ENCODE assay signal across 23 cellular contexts in the genomic region with DNA sequence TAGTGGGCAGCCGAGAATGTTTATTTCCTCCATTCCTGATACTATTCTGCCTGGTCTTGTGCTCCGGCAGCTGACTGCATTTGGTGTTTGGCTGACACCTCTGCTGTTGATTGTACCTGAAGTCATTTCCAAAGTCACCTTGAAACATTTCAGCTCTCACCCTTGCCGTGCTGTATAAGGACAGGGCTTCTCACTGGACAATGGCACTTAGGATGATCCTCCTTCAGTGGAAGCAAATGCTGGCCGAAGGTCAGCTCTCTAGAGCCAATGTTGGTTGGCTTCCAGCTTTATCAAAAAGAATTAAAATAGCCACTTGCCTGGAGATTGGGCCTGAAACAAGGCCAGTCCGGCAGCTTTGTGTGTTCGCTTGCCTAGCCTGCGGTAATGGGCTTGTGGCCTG. TPM values are rescaled to one million over a fixed set of nuclear protein-coding genes. Genes with fewer than 3 reads are reported as not detected.
DNase-seq lines count a peak whose midpoint lies in the region; ATAC-seq, FAIRE-seq and TF ChIP-seq lines count a peak whose summit lies in the region.
"Had no signal": no experiment of that assay in that cellular context is flagged by ENCODE, and none has a peak within 500 bp of the region (broad histone marks: within the 10 kb centered on the region; RNA-seq: fewer than 3 reads in every experiment).

No MANE protein-coding gene starts in this region.

- no peak overlapping the region for H3K4me3 ChIP-seq in esophagus (ENCODE audit: low read depth in 1 of 2, low read length in 2 of 2)
- H3K4me3 ChIP-seq in right cardiac atrium (ENCODE audit: low read length): no peak overlapping the region
- no peak overlapping the region for H3K4me3 ChIP-seq in uterus
- H3K4me3 ChIP-seq: colonic mucosa, lower lobe of right lung, MG63, PC-9, SJSA1 had no signal

- 60 to 74% methylated on average over 7 of the region's 7 CpGs for WGBS in esophagus, 2 donors
- WGBS in right cardiac atrium: 23% methylated on average over 7 of the region's 7 CpGs

- H3K36me3 ChIP-seq in esophagus (ENCODE audit: control insufficient read depth in 2 of 2, insufficient read depth in 2 of 2, low read length in 1 of 2): no peaks in the 10 kb centered on the region
- H3K36me3 ChIP-seq in uterus: no peaks in the 10 kb centered on the region
- H3K36me3 ChIP-seq: colonic mucosa, lower lobe of right lung, MG63, SJSA1 had no signal

- TF ChIP-seq CTCF in uterus (IDR thresholded peaks at IDR 0.05): no peak

- no peak for TF ChIP-seq POLR2A in uterus (IDR thresholded peaks at IDR 0.05)

- no peak for FAIRE-seq in frontal cortex (lab: Jason Lieb, UNC)
- FAIRE-seq: endothelial cell of umbilical vein had no signal

- peak; percentile 70 to 73 for ATAC-seq in right cardiac atrium
- ATAC-seq: lower lobe of right lung; naive thymus-derived CD8-positive, alpha-beta T cell had no signal

- H3K27ac ChIP-seq in esophagus (ENCODE audit: low read depth in 2 of 2, low read length in 1 of 2) (peak overlapping the region; percentile 29 to 38), right cardiac atrium (ENCODE audit: low read length) (peak overlapping the region; percentile 98), uterus (peak overlapping the region; percentile 22 to 86)
- H3K27ac ChIP-seq: colonic mucosa, lower lobe of right lung, PC-9, SJSA1, VCaP had no signal

- H3K27me3 ChIP-seq in esophagus (ENCODE audit: control insufficient read depth in 1 of 2, insufficient read depth in 2 of 2, low read length in 2 of 2) (no peaks in the 10 kb centered on the region), right cardiac atrium (ENCODE audit: control insufficient read depth, insufficient read depth) (no peaks in the 10 kb centered on the region), uterus (no peaks in the 10 kb centered on the region)
- H3K27me3 ChIP-seq: colonic mucosa, MG63, SJSA1 had no signal

- DNase-seq in right cardiac atrium: peak in 2 of 3 donors; percentile 45 to 63
- peak; percentile 22 for DNase-seq in putamen (ENCODE audit: low spot score)
- no peak for DNase-seq in uterus
- no peak for DNase-seq in frontal cortex (ENCODE audit: low spot score in 2 of 2)
- no peak for DNase-seq in NK-92 treated with Interleukin-12 subunit alpha and Interleukin-12 subunit beta, amount 100 ng/mL, for 24 hours (lab: John Stamatoyannopoulos, UW)
- DNase-seq in mucosa of gallbladder (ENCODE audit: low spot score): no peak
- DNase-seq: activated CD4-positive, alpha-beta T cell treated with anti-CD3 and anti-CD28 coated beads, Interleukin-2, amount 50 U/mL, for 4 hours; activated naive CD4-positive, alpha-beta T cell treated with anti-CD3 and anti-CD28 coated beads for 36 hours; aorta; colonic mucosa; COR-L47; foreskin melanocyte; lower lobe of right lung; MG63; naive thymus-derived CD8-positive, alpha-beta T cell; NCI-H1436 treated with DMSO at 0.1 percent for 48 hours; PC-9; posterior cingulate gyrus; stimulated activated CD4-positive, alpha-beta T cell treated with anti-CD3 and anti-CD28 coated beads, Interleukin-12 subunit alpha, Interleukin-12 subunit beta, amount 100 ng/mL, for 4 hours had no signal

- no peaks in the 10 kb centered on the region for H3K9me3 ChIP-seq in esophagus (ENCODE audit: control insufficient read depth in 2 of 2, insufficient read depth in 1 of 2, low read depth in 1 of 2, low read length in 1 of 2)
- H3K9me3 ChIP-seq in right cardiac atrium (ENCODE audit: control insufficient read depth, low read length): no peaks in the 10 kb centered on the region
- H3K9me3 ChIP-seq in uterus: no peaks in the 10 kb centered on the region
- H3K9me3 ChIP-seq: colonic mucosa, lower lobe of right lung, MG63, SJSA1 had no signal

- intact Hi-C loops in right cardiac atrium (cut with DNase I) (no loop called here), uterus (cut with DNase I; ENCODE audit: low total_unique reads) (no loop called here)

- H3K4me1 ChIP-seq in esophagus (ENCODE audit: control insufficient read depth in 2 of 2, insufficient read depth in 2 of 2, low read length in 1 of 2) (peaks cover 2 to 3% of the 10 kb centered on the region in 2 donors), right cardiac atrium (ENCODE audit: control insufficient read depth, insufficient read depth, low read length) (peaks cover 34% of the 10 kb centered on the region), uterus (peaks cover 0 to 7% of the 10 kb centered on the region in 2 donors)
- H3K4me1 ChIP-seq: SJSA1 had no signal

RNA-seq across cellular contexts. Expression of a gene that starts 44.0 kb away (rescaled TPM):
- 10 to 100 TPM in 1 of 2 donors, 1 to 10 TPM in 1; 8.6 to 18.2 TPM for polyA plus RNA-seq in esophagus
- total RNA-seq in right cardiac atrium: 100 to 1,000 TPM in 3 of 4 donors, 10 to 100 TPM in 1; 94.9 to 128 (median 116) TPM
- polyA plus RNA-seq in right cardiac atrium: 87.1 TPM
- total RNA-seq in uterus: 100 to 1,000 TPM in 2 of 4 donors, 10 to 100 TPM in 2; 22.0 to 137 (median 97.2) TPM
- total RNA-seq in frontal cortex: 4.9 TPM
- total RNA-seq in mucosa of gallbladder: 56.9 TPM

Comparison
In these comparisons a context has a peak if more than half of its experiments do, and no peak if none do; other contexts are left out.
1. H3K27ac ChIP-seq: peak in every context shown above with its lines; median percentile 98 in right cardiac atrium; 54 in uterus; 34 in esophagus.
2. DNase-seq: peak in right cardiac atrium (2 of 3) and putamen (single experiment); none in uterus (0 of 2), frontal cortex (0 of 2), NK-92 treated with Interleukin-12 subunit alpha and Interleukin-12 subunit beta, amount 100 ng/mL, for 24 hours (single experiment) and mucosa of gallbladder (single experiment).